18 cellular contexts compared by ENCODE assay signal in genomic region chr16:90001761-90002503, GRCh38.
"Had no signal": no experiment of that assay in that cellular context is flagged by ENCODE, and none has a peak within 500 bp of the region (broad histone marks: within the 10 kb centered on the region; RNA-seq: fewer than 3 reads in every experiment).

No MANE protein-coding gene starts in this region.

- H3K4me3 Mint-ChIP-seq: activated naive CD4-positive, alpha-beta T cell treated with anti-CD3 and anti-CD28 coated beads for 36 hours; activated naive CD8-positive, alpha-beta T cell treated with anti-CD3 and anti-CD28 coated beads, Interleukin-2, amount 50 U/mL, for 24 hours; activated T-helper 17 cell treated with anti-CD3 and anti-CD28 coated beads, Interleukin-2, amount 50 U/mL, for 72 hours; naive thymus-derived CD8-positive, alpha-beta T cell had no signal

- H3K4me1 Mint-ChIP-seq: activated naive CD8-positive, alpha-beta T cell treated with anti-CD3 and anti-CD28 coated beads, Interleukin-2, amount 50 U/mL, for 24 hours; activated T-helper 17 cell treated with anti-CD3 and anti-CD28 coated beads, Interleukin-2, amount 50 U/mL, for 72 hours had no signal

- H3K4me3 ChIP-seq: ascending aorta, left lung, skin epidermis, testis, upper lobe of right lung had no signal

- H3K9me3 ChIP-seq: ascending aorta, left lung, testis, upper lobe of right lung had no signal

- FAIRE-seq: bronchial epithelial cell had no signal

- H3K27ac Mint-ChIP-seq: activated naive CD4-positive, alpha-beta T cell treated with anti-CD3 and anti-CD28 coated beads for 36 hours; activated naive CD8-positive, alpha-beta T cell treated with anti-CD3 and anti-CD28 coated beads, Interleukin-2, amount 50 U/mL, for 24 hours; activated T-helper 17 cell treated with anti-CD3 and anti-CD28 coated beads, Interleukin-2, amount 50 U/mL, for 72 hours had no signal

- DNase-seq: activated CD4-positive, CD25-positive, alpha-beta regulatory T cell treated with anti-CD3 and anti-CD28 coated beads, Interleukin-2, amount 50 U/mL, for 72 hours; activated naive CD4-positive, alpha-beta T cell treated with anti-CD3 and anti-CD28 coated beads for 36 hours; activated naive CD8-positive, alpha-beta T cell treated with anti-CD3 and anti-CD28 coated beads, Interleukin-2, amount 50 U/mL, for 24 hours; islet precursor cell; mammary epithelial cell; naive thymus-derived CD8-positive, alpha-beta T cell; stimulated activated CD4-positive, alpha-beta T cell treated with anti-CD3 and anti-CD28 coated beads, Interleukin-15, amount 100 ng/mL, for 24 hours; stimulated activated CD4-positive, alpha-beta T cell treated with anti-CD3 and anti-CD28 coated beads, Interleukin-4, amount 100 ng/mL, for 24 hours; stimulated activated naive CD8-positive, alpha-beta T cell treated with anti-CD3 and anti-CD28 coated beads, Interleukin-15, Interleukin-2, amounts not matched to agents 100 U/mL and 50 U/mL, for 24 hours; T-helper 1 cell; T1000; testis; upper lobe of right lung had no signal

- H3K9me3 Mint-ChIP-seq: activated naive CD4-positive, alpha-beta T cell treated with anti-CD3 and anti-CD28 coated beads for 36 hours; activated naive CD8-positive, alpha-beta T cell treated with anti-CD3 and anti-CD28 coated beads, Interleukin-2, amount 50 U/mL, for 24 hours; activated T-helper 17 cell treated with anti-CD3 and anti-CD28 coated beads, Interleukin-2, amount 50 U/mL, for 72 hours; naive thymus-derived CD8-positive, alpha-beta T cell had no signal

- H3K27ac ChIP-seq: ascending aorta, left lung, testis, upper lobe of right lung had no signal

- H3K4me1 ChIP-seq: ascending aorta, left lung, testis, upper lobe of right lung had no signal

- H3K27me3 ChIP-seq: ascending aorta, left lung, testis, upper lobe of right lung had no signal

- H3K36me3 Mint-ChIP-seq: naive thymus-derived CD8-positive, alpha-beta T cell had no signal

- H3K27me3 Mint-ChIP-seq: activated naive CD8-positive, alpha-beta T cell treated with anti-CD3 and anti-CD28 coated beads, Interleukin-2, amount 50 U/mL, for 24 hours; activated T-helper 17 cell treated with anti-CD3 and anti-CD28 coated beads, Interleukin-2, amount 50 U/mL, for 72 hours; naive thymus-derived CD8-positive, alpha-beta T cell had no signal
